In genomic region chr1:101448018-101448417, GRCh38 we compare ENCODE assay signal across 33 cellular contexts.
"Had no signal": no experiment of that assay in that cellular context is flagged by ENCODE, and none has a peak within 500 bp of the region (broad histone marks: within the 10 kb centered on the region; RNA-seq: fewer than 3 reads in every experiment).

No MANE protein-coding gene starts in this region.

- H3K27ac ChIP-seq: adrenal gland, body of pancreas, brain microvascular endothelial cell, breast epithelium, VCaP had no signal

- H3K9me3 ChIP-seq: adrenal gland, body of pancreas, breast epithelium had no signal

- H3K4me1 ChIP-seq: adrenal gland, body of pancreas, breast epithelium had no signal

- ATAC-seq: activated CD8-positive, alpha-beta T cell treated with anti-CD3 and anti-CD28 coated beads for 36 hours; activated naive CD4-positive, alpha-beta T cell treated with anti-CD3 and anti-CD28 coated beads, Interleukin-2, amount 50 U/mL, for 72 hours; activated T-cell treated with anti-CD3 and anti-CD28 coated beads, Interleukin-2, amount 50 U/mL, for 4 hours; activated T-cell treated with anti-CD3 and anti-CD28 coated beads, Interleukin-2, amount 50 U/mL, for 72 hours; activated T-helper 17 cell treated with anti-CD3 and anti-CD28 coated beads, Interleukin-2, amount 50 U/mL, for 72 hours; body of pancreas had no signal

- DNase-seq: activated B cell treated with CpG ODN at 0.5 μM for 24 hours; activated CD4-positive, alpha-beta memory T cell treated with anti-CD3 and anti-CD28 coated beads for 36 hours; activated CD4-positive, alpha-beta T cell treated with anti-CD3 and anti-CD28 coated beads for 4 hours; activated CD4-positive, alpha-beta T cell treated with anti-CD3 and anti-CD28 coated beads, Interleukin-2, amount 10 ng/mL, durations not matched to agents 24 days and 14 days; activated CD4-positive, alpha-beta T cell treated with anti-CD3 and anti-CD28 coated beads, Interleukin-2, amount 50 U/mL, for 1 hour; activated CD4-positive, alpha-beta T cell treated with anti-CD3 and anti-CD28 coated beads, Interleukin-2, amount 50 U/mL, for 4 hours; activated CD4-positive, CD25-positive, alpha-beta regulatory T cell treated with anti-CD3 and anti-CD28 coated beads, Interleukin-2, amount 50 U/mL, for 72 hours; activated CD8-positive, alpha-beta memory T cell treated with anti-CD3 and anti-CD28 coated beads, Interleukin-2, amount 50 U/mL, for 4 hours; activated CD8-positive, alpha-beta T cell treated with anti-CD3 and anti-CD28 coated beads for 36 hours; activated effector memory CD4-positive, alpha-beta T cell treated with anti-CD3 and anti-CD28 coated beads, Interleukin-2, amount 50 U/mL, for 16 hours; activated gamma-delta T cell treated with Interleukin-2 at 50 U/mL for 16 hours; activated naive CD4-positive, alpha-beta T cell; activated naive CD4-positive, alpha-beta T cell treated with anti-CD3 and anti-CD28 coated beads for 36 hours; activated naive CD4-positive, alpha-beta T cell treated with anti-CD3 and anti-CD28 coated beads, Interleukin-2, amount 50 U/mL, for 16 hours; activated naive CD8-positive, alpha-beta T cell treated with anti-CD3 and anti-CD28 coated beads for 36 hours; activated T-cell treated with anti-CD3 and anti-CD28 coated beads for 4 hours; activated T-cell treated with anti-CD3 and anti-CD28 coated beads, Interleukin-2, amount 50 U/mL, for 1 hour; activated T-cell treated with anti-CD3 and anti-CD28 coated beads, Interleukin-2, amount 50 U/mL, for 4 hours; activated T-cell treated with anti-CD3 and anti-CD28 coated beads, Interleukin-2, amount 50 U/mL, for 72 hours; adrenal gland; amniotic stem cell; aorta; body of pancreas; brain microvascular endothelial cell; central memory CD4-positive, alpha-beta T cell; T-helper 9 cell had no signal

- H3K27me3 ChIP-seq: adrenal gland, body of pancreas, brain microvascular endothelial cell, breast epithelium had no signal

- H3K36me3 ChIP-seq: adrenal gland, brain microvascular endothelial cell, breast epithelium had no signal

- FAIRE-seq: astrocyte, colon, TTC549 had no signal

- H3K4me3 ChIP-seq: adrenal gland, body of pancreas, breast epithelium had no signal
